In genomic region chr1:179742717-179743678, GRCh38 we compare ENCODE assay signal across 8 cellular contexts. TPM values are rescaled to one million over a fixed set of nuclear protein-coding genes. Genes with fewer than 3 reads are reported as not detected.
A peak's percentile ranks its signal among the peaks of the same experiment; 100 is the strongest.
DNase-seq lines count a peak whose midpoint lies in the region; ATAC-seq and TF ChIP-seq lines count a peak whose summit lies in the region.

FAM163A (plus strand) TSS chr1:179743291; CDS start chr1:179813098, 69,807 bp downstream.

- H3K36me3 Mint-ChIP-seq in HFFc6 (ENCODE audit: low read depth), result no peaks in the 10 kb centered on the region

- H3K27me3 Mint-ChIP-seq in HFFc6 (ENCODE audit: insufficient read depth), result peaks cover 59% of the 10 kb centered on the region

- no peak within 1 kb of the TSS for H3K9ac ChIP-seq in skeletal muscle satellite cell (ENCODE audit: low read depth, low read length)

- no peak within 1 kb of the TSS for H3K4me3 Mint-ChIP-seq in HFFc6

- H3K4me1 Mint-ChIP-seq in HFFc6 (ENCODE audit: low read depth), result no peaks in the 10 kb centered on the region

- intact Hi-C loops in left cardiac atrium (cut with DNase I), result no loop called here

- H3K4me2 ChIP-seq in skeletal muscle satellite cell (ENCODE audit: low read length), result peak within 1 kb of the TSS; percentile 41

- peaks cover 81% of the 10 kb centered on the region for H3K27me3 ChIP-seq in skeletal muscle satellite cell (ENCODE audit: control insufficient read depth, insufficient read depth, low read length)

- TF ChIP-seq CTCF in HFFc6 (IDR thresholded peaks at IDR 0.05), result no peak

- POLR2A ChIA-PET in HEK293T (lab: Yijun Ruan, JAX), result no interaction called here

- peak; percentile 70 for DNase-seq in HEK293T (ENCODE audit: extremely low spot score)
- peak; percentile 76 for DNase-seq in SK-N-DZ (ENCODE audit: low spot score)
- DNase-seq in left cardiac atrium, result no peak
- DNase-seq in HFFc6, result no peak

- H3K4me3 ChIP-seq in skeletal muscle satellite cell (ENCODE audit: low read length), result no peak within 1 kb of the TSS

- no peaks in the 10 kb centered on the region for H3K36me3 ChIP-seq in skeletal muscle satellite cell (ENCODE audit: insufficient read depth, low read length)

- no peaks in the 10 kb centered on the region for H3K9me3 Mint-ChIP-seq in HFFc6

- ATAC-seq in left cardiac atrium (peak; percentile 23 to 67), GM19035 (IDR thresholded peaks at IDR 0.05; ENCODE audit: unreplicated experiment) (no peak), HG02840 (IDR thresholded peaks at IDR 0.05; ENCODE audit: low FRiP score, unreplicated experiment) (no peak), HG02642 (IDR thresholded peaks at IDR 0.05; ENCODE audit: poor library complexity, unreplicated experiment) (no peak)

- no peak within 1 kb of the TSS for H3K27ac Mint-ChIP-seq in HFFc6

- CTCF ChIA-PET in HEK293T (lab: Yijun Ruan, JAX), result no interaction called here

- no peaks in the 10 kb centered on the region for H3K9me3 ChIP-seq in skeletal muscle satellite cell (replicated peaks; ENCODE audit: low read length)

- H3K4me1 ChIP-seq in skeletal muscle satellite cell (ENCODE audit: control insufficient read depth, insufficient read depth, low read length), result no peaks in the 10 kb centered on the region

TF ChIP-seq in HEK293T, 16 proteins besides CTCF, POLR2A, EP300 and RAD21:
- TF ChIP-seq ELF4 (IDR thresholded peaks at IDR 0.05) (no peak), PKNOX1 (IDR thresholded peaks at IDR 0.05) (no peak), SUZ12 (IDR thresholded peaks at IDR 0.05) (no peak), ZNF384 (IDR thresholded peaks at IDR 0.05) (no peak), L3MBTL2 (conservative IDR thresholded peaks at IDR 0.05) (no peak; the same call in none of the 2 replicates), HDGF (IDR thresholded peaks at IDR 0.05; ENCODE audit: borderline replicate concordance) (no peak), BHLHE40 (IDR thresholded peaks at IDR 0.05; ENCODE audit: borderline replicate concordance) (no peak), CTBP1 (IDR thresholded peaks at IDR 0.05; ENCODE audit: borderline replicate concordance) (no peak), FOXK2 (IDR thresholded peaks at IDR 0.05) (no peak), TARDBP (IDR thresholded peaks at IDR 0.05) (no peak), ARNT (IDR thresholded peaks at IDR 0.05) (no peak), NFRKB (IDR thresholded peaks at IDR 0.05) (no peak)
TF ChIP-seq in HEK293T: peak in this region for 0.

RNA-seq across cellular contexts. Expression of gene FAM163A, which starts in this region (rescaled TPM):
- 30.8 and 34.2 TPM in 2 replicates for polyA plus RNA-seq in SK-N-DZ (2014; cell fraction: cytosol; rRNA removed)
- 26.5 and 29.2 TPM in 2 replicates for polyA plus RNA-seq in SK-N-DZ (2014; cell fraction: nucleus; rRNA removed)
- under 1 TPM in 1 of 2 donors, not detected in 1; 0.27 TPM for total RNA-seq in left cardiac atrium
- total RNA-seq in skeletal muscle satellite cell (2012; rRNA removed), result under 0.01 TPM in 1 of 2 replicates, not detected in the other
- not detected for total RNA-seq in HFFc6 (2021; fragmentation: NEBNext Ultra II Directional; extraction: Animal tissue kit (Norgen Biotek cat#: 25700))

Comparison
In these comparisons a context has a peak if more than half of its experiments do, and no peak if none do; other contexts are left out.
1. Peak in ATAC-seq in left cardiac atrium; RNA of the gene not detected or under 1 TPM.
2. DNase-seq: peak in HEK293T (single experiment) and SK-N-DZ (single experiment); none in left cardiac atrium (single experiment) and HFFc6 (single experiment).